ENCODE assay signal across 9 cellular contexts in the genomic region with DNA sequence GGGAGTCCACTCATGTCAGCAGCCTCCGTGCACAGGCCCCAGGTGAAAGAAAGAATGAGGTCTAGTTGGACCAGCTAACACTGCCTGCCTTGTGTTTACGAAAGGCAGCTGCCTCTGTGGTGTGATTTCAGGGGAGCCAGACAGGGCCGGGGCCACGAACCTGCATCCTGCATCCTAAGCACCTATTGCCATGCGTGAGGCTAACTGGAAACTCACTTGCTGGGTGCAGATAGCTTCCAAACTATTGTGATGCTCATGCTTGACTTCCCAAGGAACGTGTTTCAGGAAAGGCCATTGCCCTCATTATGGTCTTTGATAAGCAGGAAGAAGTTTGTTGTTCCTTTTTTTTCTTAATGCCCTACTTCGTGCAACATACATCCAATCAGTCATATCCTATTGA. TPM values are rescaled to one million over a fixed set of nuclear protein-coding genes. Genes with fewer than 3 reads are reported as not detected.
DNase-seq lines count a peak whose midpoint lies in the region; ATAC-seq and TF ChIP-seq lines count a peak whose summit lies in the region.
"Had no signal": no experiment of that assay in that cellular context is flagged by ENCODE, and none has a peak within 500 bp of the region (broad histone marks: within the 10 kb centered on the region; RNA-seq: fewer than 3 reads in every experiment).

No MANE protein-coding gene starts in this region.

- no peak overlapping the region for H4K5ac ChIP-seq in IMR-90 (ENCODE audit: low read depth, low read length)

- H3K4ac ChIP-seq in IMR-90 (ENCODE audit: low read depth, low read length): peak overlapping the region; percentile 47; the same call in 1 of the 2 replicates

- TF ChIP-seq RAD21 in IMR-90 (IDR thresholded peaks at IDR 0.05; ENCODE audit: low read length): no peak

- H3K36me3 ChIP-seq in IMR-90 (ENCODE audit: control insufficient read depth, insufficient read depth, low read length) (no peaks in the 10 kb centered on the region), gastroesophageal sphincter (no peaks in the 10 kb centered on the region)
- H3K36me3 ChIP-seq: cardiac muscle cell had no signal

- H2AK9ac ChIP-seq in IMR-90 (replicated peaks; ENCODE audit: low read depth, low read length, poor library complexity): no peak overlapping the region

- CTCF ChIA-PET in IMR-90 (lab: Yijun Ruan, JAX): interaction anchor here (0.6 kb wide), 1 partner anchor 12 kb away, joined by 3 read pairs; no protein-coding TSS in a partner anchor

- POLR2A ChIA-PET in IMR-90 (lab: Charles Lee; ENCODE audit: unreplicated experiment): no interaction called here

- TF ChIP-seq CTCF in IMR-90 (conservative IDR thresholded peaks at IDR 0.05; ENCODE audit: low read depth, low read length): no peak
- TF ChIP-seq CTCF in gastroesophageal sphincter (IDR thresholded peaks at IDR 0.05): no peak

- H3K14ac ChIP-seq in IMR-90 (replicated peaks; ENCODE audit: low read depth, low read length): no peak overlapping the region

- no peak overlapping the region for H2BK20ac ChIP-seq in IMR-90 (ENCODE audit: low read depth, low read length)

- no peak overlapping the region for H3K9ac ChIP-seq in IMR-90 (ENCODE audit: low read depth, low read length)

- no peak overlapping the region for H2AFZ ChIP-seq in IMR-90 (replicated peaks; ENCODE audit: low read length, poor library complexity)

- no peak for TF ChIP-seq EP300 in gastroesophageal sphincter (IDR thresholded peaks at IDR 0.05)

- WGBS in IMR-90 (ENCODE audit: extremely low coverage in 2 of 2, insufficient read length in 1 of 2), 2 experiments: no CpG with 5 or more reads among the region's 7 CpGs
- WGBS in gastroesophageal sphincter (ENCODE audit: low coverage in 1 of 2), 2 donors: 73 to 77% methylated on average over 3 to 7 of the region's 7 CpGs

- H3K4me3 ChIP-seq in IMR-90 (ENCODE audit: insufficient read depth, low read depth, low read length) (no peak overlapping the region), gastroesophageal sphincter (no peak overlapping the region)
- H3K4me3 ChIP-seq: cardiac muscle cell had no signal

- peaks cover 9 to 34% of the 10 kb centered on the region in 2 experiments for H3K79me1 ChIP-seq in IMR-90 (ENCODE audit: low read depth in 1 of 2, low read length in 2 of 2)

- dilution Hi-C loops in IMR-90 (cut with HindIII; ENCODE audit: low sequenced_read_pairs, unreplicated experiment): no loop called here

- in situ Hi-C loops in IMR-90 (cut with MboI; ENCODE audit: low sequenced_read_pairs): loop anchor here (5.0 kb wide), 1 partner anchor 189 kb away; no protein-coding TSS in a partner anchor

- H2BK5ac ChIP-seq in IMR-90 (ENCODE audit: low read depth, low read length, poor library complexity, severe bottlenecking): no peak overlapping the region

- no peak overlapping the region for H3K27ac ChIP-seq in IMR-90 (ENCODE audit: insufficient read depth, low read length)
- H3K27ac ChIP-seq in gastroesophageal sphincter: peak overlapping the region in 3 of 4 donors; percentile 48 to 97 (median 54)
- H3K27ac ChIP-seq: cardiac muscle cell had no signal

- TF ChIP-seq POLR2A in IMR-90 (IDR thresholded peaks at IDR 0.05; ENCODE audit: low read depth, low read length): no peak
- no peak for TF ChIP-seq POLR2A in gastroesophageal sphincter (IDR thresholded peaks at IDR 0.05)

- 0 out of 2 replicates have a peak overlapping the region, but pooled peaks have one; percentile 0 for H4K91ac ChIP-seq in IMR-90 (ENCODE audit: insufficient read depth, low read depth, low read length)

- H2AK5ac ChIP-seq in IMR-90 (ENCODE audit: low read depth, low read length): no peak overlapping the region

- no peak overlapping the region for H3K18ac ChIP-seq in IMR-90 (ENCODE audit: low read depth, low read length)

- BruUV-seq in IMR-90 (replicated peaks; lab: Mats Ljungman, UMichigan): no TSS peak

- intact Hi-C loops in IMR-90 (cut with micrococcal nuclease): no loop called here

- H3K23ac ChIP-seq in IMR-90 (ENCODE audit: low read depth, low read length): peak overlapping the region; percentile 39; the same call in 1 of the 2 replicates

- ATAC-seq in IMR-90 (ENCODE audit: low read depth): no peak
- ATAC-seq in activated T-cell treated with anti-CD3 and anti-CD28 coated beads, Interleukin-2, amount 50 U/mL, for 4 hours: no peak
- no peak for ATAC-seq in gastroesophageal sphincter
- ATAC-seq in stimulated activated naive CD8-positive, alpha-beta T cell treated with anti-CD3 and anti-CD28 coated beads, Interleukin-15, Interleukin-2, amounts not matched to agents 100 U/mL and 50 U/mL, for 24 hours: no peak
- ATAC-seq in GM19324 (IDR thresholded peaks at IDR 0.05; ENCODE audit: low FRiP score, unreplicated experiment): no peak

- H3K36me3 Mint-ChIP-seq in activated T-cell treated with anti-CD3 and anti-CD28 coated beads, Interleukin-2, amount 50 U/mL, for 4 hours (ENCODE audit: insufficient read depth): peaks cover 23% of the 10 kb centered on the region

- no peak overlapping the region for H3K56ac ChIP-seq in IMR-90 (ENCODE audit: extremely low read depth, insufficient read depth, low read length)

- peaks cover 4% of the 10 kb centered on the region; the same call in 1 of the 2 replicates for H3K4me1 ChIP-seq in IMR-90 (ENCODE audit: control insufficient read depth, insufficient read depth, low read length)
- H3K4me1 ChIP-seq in gastroesophageal sphincter: peaks cover 0 to 34% (median 16%) of the 10 kb centered on the region in 3 donors

- no peak overlapping the region for H4K8ac ChIP-seq in IMR-90 (ENCODE audit: low read depth in 2 of 2, low read length in 2 of 2)

- H3K4me2 ChIP-seq in IMR-90 (ENCODE audit: low read depth, low read length): no peak overlapping the region

- no peaks in the 10 kb centered on the region for H3K27me3 Mint-ChIP-seq in activated T-cell treated with anti-CD3 and anti-CD28 coated beads, Interleukin-2, amount 50 U/mL, for 4 hours (ENCODE audit: low read depth)

- no peak overlapping the region for H2BK15ac ChIP-seq in IMR-90 (ENCODE audit: low read depth, low read length)

- peaks cover 54% of the 10 kb centered on the region for H3K4me1 Mint-ChIP-seq in activated T-cell treated with anti-CD3 and anti-CD28 coated beads, Interleukin-2, amount 50 U/mL, for 4 hours (ENCODE audit: low read depth)

- no peaks in the 10 kb centered on the region for H3K9me3 ChIP-seq in IMR-90 (ENCODE audit: control insufficient read depth, insufficient read depth, low read length)
- no peaks in the 10 kb centered on the region for H3K9me3 ChIP-seq in gastroesophageal sphincter

- H2BK120ac ChIP-seq in IMR-90 (ENCODE audit: low read depth, low read length): no peak overlapping the region

- no peaks in the 10 kb centered on the region for H3K9me3 Mint-ChIP-seq in activated T-cell treated with anti-CD3 and anti-CD28 coated beads, Interleukin-2, amount 50 U/mL, for 4 hours

- H3K27me3 ChIP-seq in IMR-90 (ENCODE audit: control insufficient read depth, insufficient read depth, low read length): no peaks in the 10 kb centered on the region
- H3K27me3 ChIP-seq in gastroesophageal sphincter: no peaks in the 10 kb centered on the region
- H3K27me3 ChIP-seq: cardiac muscle cell had no signal

- DNase-seq in IMR-90: no peak
- no peak for DNase-seq in activated T-cell treated with anti-CD3 and anti-CD28 coated beads, Interleukin-2, amount 50 U/mL, for 4 hours
- peak; percentile 32 for DNase-seq in stimulated activated naive CD8-positive, alpha-beta T cell treated with anti-CD3 and anti-CD28 coated beads, Interleukin-15, Interleukin-2, amounts not matched to agents 100 U/mL and 50 U/mL, for 24 hours
- no peak for DNase-seq in mucosa of gallbladder (ENCODE audit: low spot score)
- DNase-seq in NCI-H69 (lab: John Stamatoyannopoulos, UW): no peak
- no peak for DNase-seq in 8988T

- H3K9me1 ChIP-seq in IMR-90 (ENCODE audit: insufficient read depth, low read length): peaks cover 7% of the 10 kb centered on the region; the same call in 1 of the 2 replicates

- no peaks in the 10 kb centered on the region for H4K20me1 ChIP-seq in IMR-90 (ENCODE audit: insufficient read depth, low read length)

- peak overlapping the region; percentile 99 for H3K4me3 Mint-ChIP-seq in activated T-cell treated with anti-CD3 and anti-CD28 coated beads, Interleukin-2, amount 50 U/mL, for 4 hours

TF ChIP-seq in IMR-90, 13 proteins besides CTCF, POLR2A, EP300 and RAD21 (continues in another document):
- TF ChIP-seq USF2 (IDR thresholded peaks at IDR 0.05; ENCODE audit: low read depth, low read length) (no peak), SMC3 (IDR thresholded peaks at IDR 0.05; ENCODE audit: low read depth, low read length) (no peak), CEBPB (IDR thresholded peaks at IDR 0.05; ENCODE audit: low read depth, low read length) (no peak), NFE2L2 (IDR thresholded peaks at IDR 0.05; ENCODE audit: low read depth, low read length) (no peak), FOS (IDR thresholded peaks at IDR 0.05; ENCODE audit: low read depth, low read length) (no peak), RCOR1 (IDR thresholded peaks at IDR 0.05; ENCODE audit: insufficient replicate concordance, low read length) (no peak), MAZ (IDR thresholded peaks at IDR 0.05; ENCODE audit: borderline replicate concordance, low read depth, low read length) (no peak), MAFK (IDR thresholded peaks at IDR 0.05; ENCODE audit: low read depth, low read length) (no peak)
- TF ChIP-seq, protein P1, sequence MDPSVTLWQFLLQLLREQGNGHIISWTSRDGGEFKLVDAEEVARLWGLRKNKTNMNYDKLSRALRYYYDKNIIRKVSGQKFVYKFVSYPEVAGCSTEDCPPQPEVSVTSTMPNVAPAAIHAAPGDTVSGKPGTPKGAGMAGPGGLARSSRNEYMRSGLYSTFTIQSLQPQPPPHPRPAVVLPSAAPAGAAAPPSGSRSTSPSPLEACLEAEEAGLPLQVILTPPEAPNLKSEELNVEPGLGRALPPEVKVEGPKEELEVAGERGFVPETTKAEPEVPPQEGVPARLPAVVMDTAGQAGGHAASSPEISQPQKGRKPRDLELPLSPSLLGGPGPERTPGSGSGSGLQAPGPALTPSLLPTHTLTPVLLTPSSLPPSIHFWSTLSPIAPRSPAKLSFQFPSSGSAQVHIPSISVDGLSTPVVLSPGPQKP (IDR thresholded peaks at IDR 0.05; ENCODE audit: borderline replicate concordance, low read depth, low read length): no peak

RNA-seq across cellular contexts. Expression of gene IRF2, which starts 2.3 kb away (rescaled TPM):
- total RNA-seq in IMR-90 (2012; rRNA removed) (20.3 and 21.9 TPM in 2 replicates), gastroesophageal sphincter (10 to 100 TPM; 34.1 to 41.7 (median 35.4) TPM), mucosa of gallbladder (45.3 TPM)
- polyA plus RNA-seq in IMR-90 (2012; rRNA removed): 16.5 and 20.6 TPM in 2 replicates
- 9.5 and 12.3 TPM in 2 replicates for polyA plus RNA-seq in IMR-90 (2012; cell fraction: cytosol; rRNA removed)
- 9.2 and 22.4 TPM in 2 replicates for polyA plus RNA-seq in IMR-90 (2012; cell fraction: nucleus; rRNA removed; ENCODE audit: low replicate concordance)
- total RNA-seq in activated T-cell treated with anti-CD3 and anti-CD28 coated beads, Interleukin-2, amount 50 U/mL, for 4 hours: 10 to 100 TPM; 29.3 to 37.4 (median 32.8) TPM
